ENCODE assay signal across 6 cellular contexts in the genomic region with DNA sequence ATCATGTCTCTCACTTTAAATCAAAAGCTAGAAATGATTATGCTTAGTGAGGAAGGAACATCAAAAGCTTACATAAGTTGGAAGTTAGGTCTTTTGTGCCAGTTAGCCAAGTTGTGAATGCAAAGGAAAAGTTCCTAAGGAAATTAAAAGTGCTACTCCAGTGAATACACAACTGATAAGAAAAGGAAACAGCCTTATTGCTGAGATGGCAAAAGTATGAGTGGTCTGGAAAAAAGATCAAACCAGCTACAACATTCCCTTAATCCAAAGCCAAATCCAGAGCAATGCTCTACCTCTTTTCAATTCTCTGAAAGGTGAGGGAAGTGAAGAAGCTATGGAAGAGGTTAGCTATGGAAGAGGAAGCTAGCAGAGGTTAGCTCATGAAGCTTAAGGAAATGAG.
"Had no signal": no experiment of that assay in that cellular context is flagged by ENCODE, and none has a peak within 500 bp of the region (broad histone marks: within the 10 kb centered on the region; RNA-seq: fewer than 3 reads in every experiment).

No MANE protein-coding gene starts in this region.

- H3K4me2 ChIP-seq: KMS-11 had no signal

- DNase-seq: Karpas-422, KBM-7, KG1 had no signal

- FAIRE-seq: HTR-8/SVneo had no signal

- H3K9ac ChIP-seq: KMS-11 had no signal

- H3K27ac ChIP-seq: HL-60, KMS-11 had no signal
